Comparison of ENCODE assay signal across 28 cellular contexts in genomic region chr9:89951671-89952070, GRCh38.
"Had no signal": no experiment of that assay in that cellular context is flagged by ENCODE, and none has a peak within 500 bp of the region (broad histone marks: within the 10 kb centered on the region; RNA-seq: fewer than 3 reads in every experiment).

No MANE protein-coding gene starts in this region.

- H3K79me2 ChIP-seq: hepatocyte, parathyroid adenoma had no signal

- H3K4me1 ChIP-seq: colonic mucosa, neural progenitor cell, parathyroid adenoma, right lobe of liver, testis had no signal

- H3K27me3 ChIP-seq: colonic mucosa, gastrocnemius medialis, hepatocyte, neural progenitor cell, right lobe of liver, stomach, testis, tibial artery had no signal

- H3K27ac ChIP-seq: colonic mucosa, epithelial cell of prostate, gastrocnemius medialis, hepatocyte, neural progenitor cell, parathyroid adenoma, right lobe of liver, stomach, testis, tibial artery had no signal

- DNase-seq: colonic mucosa; effector CD8-positive, alpha-beta T cell; endodermal cell; foreskin fibroblast; gastrocnemius medialis; head of caudate nucleus; kidney; right lobe of liver; stimulated activated CD4-positive, alpha-beta T cell treated with anti-CD3 and anti-CD28 coated beads, Interleukin-12 subunit alpha, Interleukin-12 subunit beta, amount 100 ng/mL, for 4 hours; stimulated activated CD4-positive, alpha-beta T cell treated with anti-CD3 and anti-CD28 coated beads, Interleukin-1b, Interleukin-23, amount 100 ng/mL, for 48 hours; stimulated activated CD4-positive, alpha-beta T cell treated with anti-CD3 and anti-CD28 coated beads, Interleukin-4, amount 100 ng/mL, for 1 hour; stimulated activated CD8-positive, alpha-beta memory T cell treated with anti-CD3 and anti-CD28 coated beads, Interleukin-4, amount 100 ng/mL, for 48 hours; stimulated activated naive CD4-positive, alpha-beta T cell; stomach; substantia nigra; testis; tibial artery had no signal

- H3K9me3 Mint-ChIP-seq: dendritic cell treated with granulocyte-macrophage colony-stimulating factor and Interleukin-4, amounts not matched to agents 40 ng/mL and 50 ng/mL, for 4 days; endodermal cell; neural progenitor cell had no signal

- H2AFZ ChIP-seq: hepatocyte, neural progenitor cell, parathyroid adenoma had no signal

- H3K27ac Mint-ChIP-seq: dendritic cell treated with granulocyte-macrophage colony-stimulating factor and Interleukin-4, amounts not matched to agents 40 ng/mL and 50 ng/mL, for 4 days; endodermal cell; memory B cell; neural progenitor cell; progenitor cell of endocrine pancreas; type B pancreatic cell had no signal

- H3K4me3 Mint-ChIP-seq: dendritic cell treated with granulocyte-macrophage colony-stimulating factor and Interleukin-4, amounts not matched to agents 40 ng/mL and 50 ng/mL, for 4 days; endodermal cell; memory B cell; nephron; neural progenitor cell; type B pancreatic cell had no signal

- H3K27me3 Mint-ChIP-seq: dendritic cell treated with granulocyte-macrophage colony-stimulating factor and Interleukin-4, amounts not matched to agents 40 ng/mL and 50 ng/mL, for 4 days; memory B cell had no signal

- H3K4me3 ChIP-seq: colonic mucosa, gastrocnemius medialis, hepatocyte, lung, neural progenitor cell, right lobe of liver, smooth muscle cell, stomach, testis, tibial artery had no signal

- H3K4me1 Mint-ChIP-seq: memory B cell had no signal

- H3K36me3 ChIP-seq: colonic mucosa, gastrocnemius medialis, neural progenitor cell, right lobe of liver, stomach, tibial artery had no signal

- H3K9ac ChIP-seq: neural progenitor cell, parathyroid adenoma had no signal

- H3K9me3 ChIP-seq: colonic mucosa, gastrocnemius medialis, right lobe of liver, stomach, testis, tibial artery had no signal

- H3K4me2 ChIP-seq: hepatocyte, neural progenitor cell had no signal

- FAIRE-seq: kidney had no signal

- H3K36me3 Mint-ChIP-seq: neural progenitor cell had no signal
